15 cellular contexts compared by ENCODE assay signal in the genomic region with DNA sequence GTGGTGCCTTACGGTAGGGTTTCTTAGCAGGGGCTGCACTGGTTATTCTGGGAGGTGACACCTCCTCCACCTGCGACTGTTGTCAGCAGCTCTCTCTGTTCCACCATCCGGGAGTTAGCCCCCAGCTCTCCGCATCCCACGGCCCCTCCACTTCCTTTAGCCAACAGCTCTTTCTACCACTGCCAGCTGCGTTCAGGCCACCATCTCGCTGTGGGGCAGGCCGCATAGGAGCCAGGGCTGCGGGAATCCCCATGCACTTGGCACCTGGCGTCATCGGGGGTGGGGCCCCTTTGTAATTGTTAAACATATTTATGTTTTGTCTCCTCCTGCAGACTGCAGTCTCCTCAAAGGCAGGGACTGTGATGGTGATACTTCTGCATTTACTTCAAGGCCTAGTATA.
DNase-seq lines count a peak whose midpoint lies in the region.
"Had no signal": no experiment of that assay in that cellular context is flagged by ENCODE, and none has a peak within 500 bp of the region (broad histone marks: within the 10 kb centered on the region; RNA-seq: fewer than 3 reads in every experiment).

No MANE protein-coding gene starts in this region.

- no peaks in the 10 kb centered on the region for H3K79me2 ChIP-seq in Karpas-422 (ENCODE audit: low read length)

- H3K27ac ChIP-seq in Karpas-422 (ENCODE audit: low read length) (no peak overlapping the region), neuronal stem cell (replicated peaks; ENCODE audit: low read length) (no peak overlapping the region)
- H3K27ac ChIP-seq: GM23248 had no signal

- H3K9ac ChIP-seq in Karpas-422 (ENCODE audit: low read length), result no peak overlapping the region
- no peak overlapping the region for H3K9ac ChIP-seq in neuronal stem cell (ENCODE audit: low read depth, low read length, poor library complexity)
- H3K9ac ChIP-seq: GM23248 had no signal

- no peak overlapping the region for H3K18ac ChIP-seq in neuronal stem cell (ENCODE audit: low read length)

- H2AK5ac ChIP-seq in neuronal stem cell (ENCODE audit: low read depth, low read length), result peak overlapping the region; percentile 56

- H3K9me2 ChIP-seq in Karpas-422 (replicated peaks; ENCODE audit: insufficient read depth, low read length), result no peaks in the 10 kb centered on the region

- H3K27me3 ChIP-seq in Karpas-422 (ENCODE audit: low read length), result no peaks in the 10 kb centered on the region
- H3K27me3 ChIP-seq in neuronal stem cell (ENCODE audit: control insufficient read depth in 3 of 3, insufficient read depth in 3 of 3, low read depth in 1 of 3, low read length in 3 of 3), result no peaks in the 10 kb centered on the region

- no peaks in the 10 kb centered on the region for H3K4me1 ChIP-seq in Karpas-422 (ENCODE audit: low read length)
- no peaks in the 10 kb centered on the region for H3K4me1 ChIP-seq in neuronal stem cell (ENCODE audit: control insufficient read depth in 2 of 2, insufficient read depth in 1 of 2, low read depth in 1 of 2, low read length in 2 of 2)
- H3K4me1 ChIP-seq: HAP-1 had no signal

- H2BK15ac ChIP-seq in neuronal stem cell (ENCODE audit: low read length), result no peak overlapping the region

- H3K9me3 ChIP-seq in Karpas-422 (ENCODE audit: low read length), result no peaks in the 10 kb centered on the region
- peaks cover 0 to 3% of the 10 kb centered on the region in 2 donors for H3K9me3 ChIP-seq in neuronal stem cell (replicated peaks in 1 of 2; ENCODE audit: control insufficient read depth in 2 of 2, insufficient read depth in 1 of 2, low read depth in 1 of 2, low read length in 2 of 2)
- H3K9me3 ChIP-seq: HAP-1 had no signal

- no peak overlapping the region for H3K14ac ChIP-seq in neuronal stem cell (ENCODE audit: low read length)

- no peak overlapping the region for H3K4ac ChIP-seq in neuronal stem cell (ENCODE audit: low read length)

- no peak overlapping the region for H2BK120ac ChIP-seq in neuronal stem cell (ENCODE audit: low read depth, low read length)

- H3K36me3 ChIP-seq in Karpas-422 (ENCODE audit: insufficient read depth, low read length), result no peaks in the 10 kb centered on the region
- no peaks in the 10 kb centered on the region for H3K36me3 ChIP-seq in neuronal stem cell (replicated peaks in 1 of 2; ENCODE audit: control insufficient read depth in 2 of 2, insufficient read depth in 2 of 2, low read length in 2 of 2)
- H3K36me3 ChIP-seq: HAP-1 had no signal

- H3K4me3 ChIP-seq in Karpas-422 (ENCODE audit: low read length) (no peak overlapping the region), neuronal stem cell (ENCODE audit: low read length in 2 of 2) (no peak overlapping the region)
- H3K4me3 ChIP-seq: GM12878, GM23248, HAP-1 had no signal

- H4K20me1 ChIP-seq in Karpas-422 (ENCODE audit: insufficient read depth, low read depth, low read length), result no peaks in the 10 kb centered on the region

- DNase-seq in COLO668 (lab: John Stamatoyannopoulos, UW; ENCODE audit: unreplicated experiment) (peak; percentile 37), COR-L47 (lab: John Stamatoyannopoulos, UW) (peak; percentile 1), Karpas-422 (peak; percentile 9), neuronal stem cell (ENCODE audit: low spot score) (no peak), HT-29 (ENCODE audit: low spot score) (no peak), EL (no peak)
- DNase-seq: C1 segment of cervical spinal cord; CD4-positive, alpha-beta memory T cell; DMS 273 treated with DMSO at 0.1 percent for 48 hours; DND-41; GDM1; GM23248; HFFc6 had no signal

- no peak overlapping the region for H3K23ac ChIP-seq in neuronal stem cell (ENCODE audit: low read depth, low read length, poor library complexity)

- WGBS in neuronal stem cell (ENCODE audit: extremely low coverage in 2 of 2, insufficient read length in 2 of 2, insufficient replicate concordance in 1 of 2), 2 donors, result no CpG with 5 or more reads among the region's 11 CpGs

- H4K8ac ChIP-seq in neuronal stem cell (ENCODE audit: low read depth, low read length), result no peak overlapping the region

- no peak overlapping the region for H4K91ac ChIP-seq in neuronal stem cell (ENCODE audit: low read depth, low read length, poor library complexity)

- no peak overlapping the region for H2AFZ ChIP-seq in Karpas-422 (ENCODE audit: low read length)
- H2AFZ ChIP-seq in neuronal stem cell (ENCODE audit: low read length), result no peak overlapping the region
- H2AFZ ChIP-seq: GM23248 had no signal

- H2BK12ac ChIP-seq in neuronal stem cell (ENCODE audit: low read length), result no peak overlapping the region

- no peak overlapping the region for H3K4me2 ChIP-seq in Karpas-422 (ENCODE audit: low read depth, low read length, poor library complexity, severe bottlenecking)
- H3K4me2 ChIP-seq in neuronal stem cell (ENCODE audit: insufficient read depth, low read length, poor library complexity, severe bottlenecking), result no peak overlapping the region

- H3K79me1 ChIP-seq in neuronal stem cell (ENCODE audit: low read depth, low read length), result no peaks in the 10 kb centered on the region

- H2BK5ac ChIP-seq in neuronal stem cell (ENCODE audit: low read length), result no peak overlapping the region

Comparison
In these comparisons a context has a peak if more than half of its experiments do, and no peak if none do; other contexts are left out.
1. DNase-seq: peak in COLO668 (single experiment), COR-L47 (single experiment) and Karpas-422 (single experiment); none in neuronal stem cell (single experiment), HT-29 (single experiment) and EL (single experiment).